Comparison of ENCODE assay signal across 1 cellular context in genomic region chr9:128203024-128203841, GRCh38.
TF ChIP-seq lines count a peak whose summit lies in the region.

Gene DNM1, plus strand, starts transcription at chr9:128203379. Its CDS starts 92 bp downstream, at chr9:128203471.

TF ChIP-seq in K562, 482 proteins besides CTCF, POLR2A, EP300 and RAD21 (continued from another document and continues in another):
- TF ChIP-seq MTF1 (CRISPR knock-in tag; IDR thresholded peaks at IDR 0.05; ENCODE audit: borderline replicate concordance), result peak; percentile 75
- TF ChIP-seq SAFB2 (IDR thresholded peaks at IDR 0.05; ENCODE audit: borderline replicate concordance, low read depth, low read length, severe bottlenecking), result no peak
- TF ChIP-seq ZMIZ1 (IDR thresholded peaks at IDR 0.05; ENCODE audit: low read depth in 2 of 2, low read length in 2 of 2), result peak; percentile 40 to 64; a peak in 1 of 4 replicates
- TF ChIP-seq MLX (CRISPR knock-in tag; conservative IDR thresholded peaks at IDR 0.05), result 0 out of 4 replicates have a peak, but pooled peaks have one; percentile 13 to 62
- TF ChIP-seq ZNF146 (CRISPR knock-in tag; IDR thresholded peaks at IDR 0.05; ENCODE audit: unreplicated experiment), result no peak
- TF ChIP-seq CBX1 (IDR thresholded peaks at IDR 0.05; ENCODE audit: low read depth), result no peak
- TF ChIP-seq ATF1 (CRISPR knock-in tag; IDR thresholded peaks at IDR 0.05), result no peak
- peak; percentile 82 for TF ChIP-seq ATF1 (tag; IDR thresholded peaks at IDR 0.05)
- peak; percentile 97 for TF ChIP-seq CXXC5 (CRISPR knock-in tag; IDR thresholded peaks at IDR 0.05)
- TF ChIP-seq EGR1 (conservative IDR thresholded peaks at IDR 0.05), result no peak
- 0 out of 2 replicates have a peak, but pooled peaks have one; percentile 44 for TF ChIP-seq ZBTB40 (IDR thresholded peaks at IDR 0.05)
- no peak for TF ChIP-seq ZBTB40 (CRISPR knock-in tag; IDR thresholded peaks at IDR 0.05)
- no peak for TF ChIP-seq KAT8 (IDR thresholded peaks at IDR 0.05; ENCODE audit: low read depth)
- TF ChIP-seq MAFF (IDR thresholded peaks at IDR 0.05; ENCODE audit: low read length), result no peak
- TF ChIP-seq SNRNP70 (optimal IDR thresholded peaks at IDR 0.05; ENCODE audit: low read depth, low read length), result no peak
- no peak for TF ChIP-seq ATF6 (CRISPR knock-in tag; IDR thresholded peaks at IDR 0.05)
- TF ChIP-seq ZNF324 (CRISPR knock-in tag; IDR thresholded peaks at IDR 0.05), result no peak
- TF ChIP-seq ZNF121 (CRISPR knock-in tag; conservative IDR thresholded peaks at IDR 0.05), result no peak
- no peak for TF ChIP-seq FOSL1 (tag; conservative IDR thresholded peaks at IDR 0.05)
- TF ChIP-seq ZNF444 (CRISPR knock-in tag; IDR thresholded peaks at IDR 0.05), result no peak
- no peak for TF ChIP-seq ZNF655 (CRISPR knock-in tag; IDR thresholded peaks at IDR 0.05)
- TF ChIP-seq HMG20B (CRISPR knock-in tag; IDR thresholded peaks at IDR 0.05), result no peak
- TF ChIP-seq E2F6 (IDR thresholded peaks at IDR 0.05; ENCODE audit: borderline replicate concordance in 1 of 2, extremely low read depth in 1 of 2, insufficient read depth in 1 of 2, insufficient read length in 1 of 2, low read depth in 1 of 2, low read length in 1 of 2, poor library complexity in 1 of 2, severe bottlenecking in 1 of 2), result peak; percentile 61 to 81
- TF ChIP-seq PCBP2 (IDR thresholded peaks at IDR 0.05; ENCODE audit: low read depth, low read length, poor library complexity, severe bottlenecking), result no peak
- TF ChIP-seq ZNF766 (CRISPR knock-in tag; conservative IDR thresholded peaks at IDR 0.05), result no peak
- TF ChIP-seq NR1H2 (CRISPR knock-in tag; IDR thresholded peaks at IDR 0.05), result no peak
- no peak for TF ChIP-seq CEBPB (tag; IDR thresholded peaks at IDR 0.05)
- no peak for TF ChIP-seq PTBP1 (IDR thresholded peaks at IDR 0.05; ENCODE audit: low read depth, low read length)
- TF ChIP-seq IRF9 (tag; IDR thresholded peaks at IDR 0.05), result no peak
- TF ChIP-seq POLR2AphosphoS5 (IDR thresholded peaks at IDR 0.05; ENCODE audit: control insufficient read depth, insufficient read depth, low read depth, low read length), result no peak
- TF ChIP-seq ELF4 (CRISPR knock-in tag; IDR thresholded peaks at IDR 0.05), result 0 out of 2 replicates have a peak, but pooled peaks have one; percentile 14
- TF ChIP-seq RUNX1 (IDR thresholded peaks at IDR 0.05; ENCODE audit: low read depth), result no peak
- no peak for TF ChIP-seq ZNF12 (CRISPR knock-in tag; IDR thresholded peaks at IDR 0.05)
- peak; percentile 59; the same call in 1 of the 2 replicates for TF ChIP-seq ZNF449 (CRISPR knock-in tag; IDR thresholded peaks at IDR 0.05)
- TF ChIP-seq CREM (IDR thresholded peaks at IDR 0.05; ENCODE audit: low read depth), result no peak
- TF ChIP-seq HINFP (tag; conservative IDR thresholded peaks at IDR 0.05; ENCODE audit: low read depth), result no peak
- TF ChIP-seq ZNF140 (CRISPR knock-in tag; IDR thresholded peaks at IDR 0.05), result no peak
- TF ChIP-seq ZNF282 (CRISPR knock-in tag; IDR thresholded peaks at IDR 0.05), result no peak
- TF ChIP-seq GTF2B (IDR thresholded peaks at IDR 0.05; ENCODE audit: extremely low read depth, insufficient read length), result no peak
